1 cellular context compared by ENCODE assay signal in genomic region chr22:33274214-33274828, GRCh38.
TF ChIP-seq lines count a peak whose summit lies in the region.

No MANE protein-coding gene starts in this region.

TF ChIP-seq in Ishikawa, 13 proteins besides CTCF, POLR2A, EP300 and RAD21 (continued from another document):
- TF ChIP-seq USF1 (IDR thresholded peaks at IDR 0.05), result no peak
- no peak for TF ChIP-seq CEBPB (IDR thresholded peaks at IDR 0.05)
- TF ChIP-seq TEAD4 (IDR thresholded peaks at IDR 0.05), result no peak
- no peak for TF ChIP-seq TAF1 (IDR thresholded peaks at IDR 0.05; ENCODE audit: low read depth)
- TF ChIP-seq TCF12 (IDR thresholded peaks at IDR 0.05; ENCODE audit: low read depth), result no peak
- no peak for TF ChIP-seq EGR1 (IDR thresholded peaks at IDR 0.05)
- no peak for TF ChIP-seq CREB1 (IDR thresholded peaks at IDR 0.05; ENCODE audit: low read depth)
- no peak for TF ChIP-seq NFIC (IDR thresholded peaks at IDR 0.05)
